In genomic region chr9:36325081-36325828, GRCh38 we compare ENCODE assay signal across 23 cellular contexts.
A peak's percentile ranks its signal among the peaks of the same experiment; 100 is the strongest.
DNase-seq lines count a peak whose midpoint lies in the region; ATAC-seq, FAIRE-seq and TF ChIP-seq lines count a peak whose summit lies in the region.
"Had no signal": no experiment of that assay in that cellular context is flagged by ENCODE, and none has a peak within 500 bp of the region (broad histone marks: within the 10 kb centered on the region; RNA-seq: fewer than 3 reads in every experiment).

No MANE protein-coding gene starts in this region.

- intact Hi-C loops in adrenal gland (cut with DNase I) (loop anchor here in 1 of 2 donors (5.0 kb wide), 2 partner anchors 78 to 133 kb away; partner anchors contain the start of gene CLTA), sigmoid colon (cut with DNase I) (loop anchor here (5.0 kb wide), 3 partner anchors 68 to 223 kb away; partner anchors contain the start of genes CLTA and GNE)
- intact Hi-C loops in activated CD4-positive, alpha-beta T cell treated with anti-CD3 and anti-CD28 coated beads for 36 hours (cut with DNase I, micrococcal nuclease) = loop anchor here in 1 of 2 experiments (10.0 kb wide), 1 partner anchor 370 kb away; the partner anchor contains the start of gene OR2S2

- ATAC-seq in activated CD4-positive, alpha-beta T cell treated with anti-CD3 and anti-CD28 coated beads for 36 hours = no peak
- ATAC-seq: activated CD8-positive, alpha-beta T cell treated with anti-CD3 and anti-CD28 coated beads, Interleukin-2, amount 10 ng/mL, durations not matched to agents 7 days and 5 days; CD8-positive, alpha-beta T cell; naive thymus-derived CD8-positive, alpha-beta T cell had no signal

- no peaks in the 10 kb centered on the region for H3K27me3 ChIP-seq in Karpas-422 (ENCODE audit: low read length)
- H3K27me3 ChIP-seq in adrenal gland = no peaks in the 10 kb centered on the region
- no peaks in the 10 kb centered on the region for H3K27me3 ChIP-seq in sigmoid colon

- no peak overlapping the region for H2AFZ ChIP-seq in Karpas-422 (ENCODE audit: low read length)
- H2AFZ ChIP-seq: parathyroid adenoma had no signal

- whole genome bisulfite sequencing in adrenal gland, 4 donors = 68 to 85% (median 77%) methylated on average over 11 to 24 of the region's 24 CpGs
- 93 to 95% methylated on average over 24 of the region's 24 CpGs for WGBS in sigmoid colon, 2 donors

- H3K4me3 Mint-ChIP-seq in activated CD4-positive, alpha-beta T cell treated with anti-CD3 and anti-CD28 coated beads for 36 hours = no peak overlapping the region
- H3K4me3 Mint-ChIP-seq: activated B cell treated with CpG ODN at 0.5 μM for 24 hours; activated CD8-positive, alpha-beta T cell treated with anti-CD3 and anti-CD28 coated beads, Interleukin-2, amount 10 ng/mL, durations not matched to agents 7 days and 5 days; activated naive CD8-positive, alpha-beta T cell treated with anti-CD3 and anti-CD28 coated beads for 36 hours; brain; CD8-positive, alpha-beta T cell; naive thymus-derived CD8-positive, alpha-beta T cell; T-helper 2 cell treated with Interferon-gamma antibody and Interleukin-4, amounts not matched to agents 5 μg/mL and 100 μg/mL, for 36 hours had no signal

- no peak for TF ChIP-seq CTCF in adrenal gland (IDR thresholded peaks at IDR 0.05)
- TF ChIP-seq CTCF in sigmoid colon (IDR thresholded peaks at IDR 0.05) = no peak

- POLR2A ChIA-PET in activated CD4-positive, alpha-beta T cell treated with anti-CD3 and anti-CD28 coated beads for 36 hours (lab: Charles Lee) = interaction anchor here (0.9 kb wide), 1 partner anchor 131 kb away, joined by 3 read pairs; no protein-coding TSS in a partner anchor

- H3K27ac Mint-ChIP-seq in activated CD4-positive, alpha-beta T cell treated with anti-CD3 and anti-CD28 coated beads for 36 hours = no peak overlapping the region
- H3K27ac Mint-ChIP-seq: activated B cell treated with CpG ODN at 0.5 μM for 24 hours; activated CD8-positive, alpha-beta T cell treated with anti-CD3 and anti-CD28 coated beads, Interleukin-2, amount 10 ng/mL, durations not matched to agents 7 days and 5 days; activated naive CD8-positive, alpha-beta T cell treated with anti-CD3 and anti-CD28 coated beads for 36 hours; CD8-positive, alpha-beta T cell; T-helper 2 cell treated with Interferon-gamma antibody and Interleukin-4, amounts not matched to agents 5 μg/mL and 100 μg/mL, for 36 hours had no signal

- H3K9me3 Mint-ChIP-seq in activated CD4-positive, alpha-beta T cell treated with anti-CD3 and anti-CD28 coated beads for 36 hours (ENCODE audit: low read depth) = no peaks in the 10 kb centered on the region
- H3K9me3 Mint-ChIP-seq: activated naive CD8-positive, alpha-beta T cell treated with anti-CD3 and anti-CD28 coated beads for 36 hours; CD8-positive, alpha-beta T cell; T-helper 2 cell treated with Interferon-gamma antibody and Interleukin-4, amounts not matched to agents 5 μg/mL and 100 μg/mL, for 36 hours had no signal

- FAIRE-seq in urothelium cell line (lab: Jason Lieb, UNC) = no peak
- FAIRE-seq: islet of Langerhans had no signal

- H3K36me3 Mint-ChIP-seq in activated CD4-positive, alpha-beta T cell treated with anti-CD3 and anti-CD28 coated beads for 36 hours (ENCODE audit: low read depth) = no peaks in the 10 kb centered on the region
- H3K36me3 Mint-ChIP-seq: activated naive CD8-positive, alpha-beta T cell treated with anti-CD3 and anti-CD28 coated beads for 36 hours; brain; CD8-positive, alpha-beta T cell; naive thymus-derived CD8-positive, alpha-beta T cell had no signal

- no peak overlapping the region for H3K4me2 ChIP-seq in Karpas-422 (ENCODE audit: low read depth, low read length, poor library complexity, severe bottlenecking)

- no peaks in the 10 kb centered on the region for H3K27me3 Mint-ChIP-seq in activated CD4-positive, alpha-beta T cell treated with anti-CD3 and anti-CD28 coated beads for 36 hours
- H3K27me3 Mint-ChIP-seq: activated B cell treated with CpG ODN at 0.5 μM for 24 hours; activated naive CD8-positive, alpha-beta T cell treated with anti-CD3 and anti-CD28 coated beads for 36 hours; brain had no signal

- CTCF ChIA-PET in activated CD4-positive, alpha-beta T cell treated with anti-CD3 and anti-CD28 coated beads for 36 hours (lab: Charles Lee) = interaction anchor here (0.6 to 1.5 kb wide), 5 partner anchors 11 to 753 kb away, joined by 3 to 4 read pairs (median 3); no protein-coding TSS in a partner anchor

- no peak for TF ChIP-seq POLR2A in adrenal gland (IDR thresholded peaks at IDR 0.05)
- TF ChIP-seq POLR2A in sigmoid colon (IDR thresholded peaks at IDR 0.05) = no peak

- DNase-seq in Karpas-422 (peak; percentile 39), adrenal gland (peak; percentile 25 to 77 (median 52)), islet precursor cell (peak; percentile 50), sigmoid colon (peak; percentile 70), G401 (ENCODE audit: low spot score) (no peak), urothelium cell line (ENCODE audit: low spot score) (no peak)
- DNase-seq in stimulated activated CD8-positive, alpha-beta memory T cell treated with anti-CD3 and anti-CD28 coated beads, Interleukin-4, amount 100 ng/mL, for 48 hours = no peak
- no peak for DNase-seq in activated CD4-positive, alpha-beta T cell treated with anti-CD3 and anti-CD28 coated beads for 36 hours
- DNase-seq: activated B cell treated with CpG ODN at 0.5 μM for 24 hours; activated CD8-positive, alpha-beta T cell treated with anti-CD3 and anti-CD28 coated beads, Interleukin-2, amount 10 ng/mL, durations not matched to agents 7 days and 5 days; activated naive CD8-positive, alpha-beta T cell treated with anti-CD3 and anti-CD28 coated beads for 36 hours; CD8-positive, alpha-beta T cell; DND-41; hippocampal formation; naive thymus-derived CD8-positive, alpha-beta T cell; NCI-H1417; NCI-H2171; NCI-H526 had no signal

- in situ Hi-C loops in G401 (cut with HindIII; ENCODE audit: low sequenced_read_pairs) = no loop called here

- H3K4me1 Mint-ChIP-seq in activated CD4-positive, alpha-beta T cell treated with anti-CD3 and anti-CD28 coated beads for 36 hours = no peaks in the 10 kb centered on the region
- H3K4me1 Mint-ChIP-seq: activated naive CD8-positive, alpha-beta T cell treated with anti-CD3 and anti-CD28 coated beads for 36 hours had no signal

- no peaks in the 10 kb centered on the region for H3K79me2 ChIP-seq in Karpas-422 (ENCODE audit: low read length)
- H3K79me2 ChIP-seq: parathyroid adenoma had no signal

- H3K9me3 ChIP-seq in Karpas-422 (ENCODE audit: low read length) = no peaks in the 10 kb centered on the region
- no peaks in the 10 kb centered on the region for H3K9me3 ChIP-seq in adrenal gland (replicated peaks in 1 of 3)
- no peaks in the 10 kb centered on the region for H3K9me3 ChIP-seq in sigmoid colon

- TF ChIP-seq EP300 in sigmoid colon (IDR thresholded peaks at IDR 0.05) = no peak

- H3K9ac ChIP-seq in Karpas-422 (ENCODE audit: low read length) = no peak overlapping the region
- H3K9ac ChIP-seq: parathyroid adenoma had no signal

- H3K4me1 ChIP-seq in Karpas-422 (ENCODE audit: low read length) (no peaks in the 10 kb centered on the region), adrenal gland (replicated peaks in 1 of 2) (no peaks in the 10 kb centered on the region), sigmoid colon (peaks cover 0 to 11% (median 0%) of the 10 kb centered on the region in 4 donors)
- H3K4me1 ChIP-seq: parathyroid adenoma had no signal

- H3K36me3 ChIP-seq in Karpas-422 (ENCODE audit: insufficient read depth, low read length) (no peaks in the 10 kb centered on the region), adrenal gland (replicated peaks in 1 of 2) (no peaks in the 10 kb centered on the region), sigmoid colon (no peaks in the 10 kb centered on the region)

- H3K9me2 ChIP-seq in Karpas-422 (replicated peaks; ENCODE audit: insufficient read depth, low read length) = no peaks in the 10 kb centered on the region

- H3K4me3 ChIP-seq in Karpas-422 (ENCODE audit: low read length) (no peak overlapping the region), adrenal gland (no peak overlapping the region), sigmoid colon (no peak overlapping the region)
- H3K4me3 ChIP-seq: coronary artery had no signal

- H3K27ac ChIP-seq in Karpas-422 (ENCODE audit: low read length) (no peak overlapping the region), adrenal gland (peak overlapping the region in 1 of 5 donors; percentile 61), sigmoid colon (no peak overlapping the region)
- H3K27ac ChIP-seq: parathyroid adenoma had no signal

- H4K20me1 ChIP-seq in Karpas-422 (ENCODE audit: insufficient read depth, low read depth, low read length) = no peaks in the 10 kb centered on the region

Comparison
In these comparisons a context has a peak if more than half of its experiments do, and no peak if none do; other contexts are left out.
1. DNase-seq: peak in Karpas-422 (single experiment), adrenal gland (7 of 7), islet precursor cell (single experiment) and sigmoid colon (single experiment); none in stimulated activated CD8-positive, alpha-beta memory T cell treated with anti-CD3 and anti-CD28 coated beads, Interleukin-4, amount 100 ng/mL, for 48 hours (single experiment), G401 (single experiment), urothelium cell line (single experiment) and activated CD4-positive, alpha-beta T cell treated with anti-CD3 and anti-CD28 coated beads for 36 hours (single experiment).